In the genomic region with DNA sequence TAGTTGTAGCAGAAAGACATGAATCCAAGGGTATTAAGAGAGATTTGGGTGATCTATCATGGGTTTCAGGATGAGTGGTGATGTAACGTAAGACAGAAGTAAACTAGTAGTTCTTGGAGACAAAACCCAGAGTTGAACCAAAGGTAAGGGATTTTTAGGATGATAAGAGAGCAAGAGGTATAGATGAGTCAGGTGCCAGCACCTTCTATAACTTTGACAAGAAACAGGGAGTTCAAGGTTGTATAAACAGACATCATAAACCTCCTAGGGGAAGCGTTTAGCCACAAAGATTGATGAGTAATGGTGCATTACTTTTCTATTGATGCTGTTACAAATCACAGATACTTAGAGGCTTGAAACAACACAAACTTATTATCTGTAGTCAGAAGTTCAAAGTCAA, we compare ENCODE assay signal across 17 cellular contexts.
A peak's percentile ranks its signal among the peaks of the same experiment; 100 is the strongest.
DNase-seq lines count a peak whose midpoint lies in the region; ATAC-seq and TF ChIP-seq lines count a peak whose summit lies in the region.
"Had no signal": no experiment of that assay in that cellular context is flagged by ENCODE, and none has a peak within 500 bp of the region (broad histone marks: within the 10 kb centered on the region; RNA-seq: fewer than 3 reads in every experiment).

No MANE protein-coding gene starts in this region.

- TF ChIP-seq CTCF in PC-3 (conservative IDR thresholded peaks at IDR 0.05; ENCODE audit: low read depth, low read length) (no peak), osteoblast (IDR thresholded peaks at IDR 0.05; ENCODE audit: extremely low read depth, low read depth, low read length) (no peak)

- no peaks in the 10 kb centered on the region for H3K36me3 ChIP-seq in PC-3 (ENCODE audit: low read depth, low read length)
- H3K36me3 ChIP-seq in osteoblast (ENCODE audit: insufficient read depth, low read length): no peaks in the 10 kb centered on the region
- H3K36me3 ChIP-seq: BE2C, MG63 had no signal

- POLR2A ChIA-PET in PC-3 (lab: Charles Lee; ENCODE audit: unreplicated experiment): no interaction called here

- no peaks in the 10 kb centered on the region for H3K79me2 ChIP-seq in PC-3 (ENCODE audit: low read length)
- H3K79me2 ChIP-seq in osteoblast (ENCODE audit: insufficient read depth, low read length): no peaks in the 10 kb centered on the region

- H3K4me3 Mint-ChIP-seq in activated T-cell treated with anti-CD3 and anti-CD28 coated beads, Interleukin-2, amount 50 U/mL, for 4 hours: no peak overlapping the region

- no peaks in the 10 kb centered on the region for H3F3A ChIP-seq in PC-3 (ENCODE audit: low read length, unreplicated experiment)

- no peaks in the 10 kb centered on the region for H3K27me3 Mint-ChIP-seq in activated T-cell treated with anti-CD3 and anti-CD28 coated beads, Interleukin-2, amount 50 U/mL, for 4 hours (ENCODE audit: low read depth)

- peak; percentile 66 to 82 for ATAC-seq in activated T-cell treated with anti-CD3 and anti-CD28 coated beads, Interleukin-2, amount 50 U/mL, for 4 hours
- ATAC-seq in PC-3 (peak; percentile 42), HG03460 (IDR thresholded peaks at IDR 0.05; ENCODE audit: unreplicated experiment) (no peak)

- no peak overlapping the region for H3K4me2 ChIP-seq in PC-3 (ENCODE audit: low read length)
- no peak overlapping the region for H3K4me2 ChIP-seq in osteoblast (ENCODE audit: insufficient read depth, low read length)

- no peaks in the 10 kb centered on the region for H3K9me3 Mint-ChIP-seq in activated T-cell treated with anti-CD3 and anti-CD28 coated beads, Interleukin-2, amount 50 U/mL, for 4 hours

- DNase-seq in activated T-cell treated with anti-CD3 and anti-CD28 coated beads, Interleukin-2, amount 50 U/mL, for 4 hours: no peak
- no peak for DNase-seq in activated T-cell treated with anti-CD3 and anti-CD28 coated beads, Interleukin-2, amount 50 U/mL, for 48 hours
- peak; percentile 16 for DNase-seq in HT1080 (ENCODE audit: low read depth)
- peak; percentile 18 for DNase-seq in PC-3
- DNase-seq in osteoblast (ENCODE audit: insufficient read length, low spot score, missing footprints): peak; percentile 38
- no peak for DNase-seq in caudate nucleus (lab: John Stamatoyannopoulos, UW)
- DNase-seq: BE2C, DMS53, GDM1, Kasumi-1, MG63, NCI-H1048, NCI-H1417 treated with DMSO at 0.1 percent for 48 hours, NCI-H187, NCI-H446, NCI-H526 had no signal

- CTCF ChIA-PET in PC-3 (lab: Charles Lee): no interaction called here

- H4K20me1 ChIP-seq in PC-3 (ENCODE audit: low read length): no peaks in the 10 kb centered on the region
- H4K20me1 ChIP-seq in osteoblast (ENCODE audit: insufficient read depth, low read length): no peaks in the 10 kb centered on the region

- no peaks in the 10 kb centered on the region for H3K27me3 ChIP-seq in PC-3 (ENCODE audit: low read length)
- no peaks in the 10 kb centered on the region for H3K27me3 ChIP-seq in osteoblast (ENCODE audit: insufficient read depth, low read length)
- H3K27me3 ChIP-seq: BE2C had no signal

- no peaks in the 10 kb centered on the region for H3K9me3 ChIP-seq in PC-3 (ENCODE audit: low read length)
- no peaks in the 10 kb centered on the region for H3K9me3 ChIP-seq in osteoblast (ENCODE audit: low read depth, low read length)
- H3K9me3 ChIP-seq: BE2C, MG63 had no signal

- 0 out of 2 replicates have a peak, but pooled peaks cover 4% of the 10 kb centered on the region for H3K9me2 ChIP-seq in PC-3 (replicated peaks; ENCODE audit: low read length)

- no peak overlapping the region for H3K9ac ChIP-seq in PC-3 (ENCODE audit: low read length)

- BruUV-seq in PC-3 (replicated peaks; lab: Mats Ljungman, UMichigan): no TSS peak

- no peaks in the 10 kb centered on the region for H3K36me3 Mint-ChIP-seq in activated T-cell treated with anti-CD3 and anti-CD28 coated beads, Interleukin-2, amount 50 U/mL, for 4 hours (ENCODE audit: insufficient read depth)

- H2AFZ ChIP-seq in PC-3 (ENCODE audit: low read length) (no peak overlapping the region), osteoblast (ENCODE audit: low read length) (no peak overlapping the region)

- intact Hi-C loops in PC-3 (cut with micrococcal nuclease): no loop called here

- peaks cover 2% of the 10 kb centered on the region for H3K4me1 Mint-ChIP-seq in activated T-cell treated with anti-CD3 and anti-CD28 coated beads, Interleukin-2, amount 50 U/mL, for 4 hours (ENCODE audit: low read depth)

- H3K4me1 ChIP-seq in PC-3 (ENCODE audit: insufficient read depth, low read length) (peaks cover 3% of the 10 kb centered on the region; the same call in 1 of the 2 replicates), osteoblast (ENCODE audit: insufficient read depth, low read length) (no peaks in the 10 kb centered on the region)
- H3K4me1 ChIP-seq: BE2C had no signal

- H3K4me3 ChIP-seq in PC-3 (ENCODE audit: low read length) (no peak overlapping the region), osteoblast (ENCODE audit: insufficient read depth, low read length) (no peak overlapping the region)
- H3K4me3 ChIP-seq: MG63 had no signal

- H3K27ac ChIP-seq in PC-3 (ENCODE audit: low read length): no peak overlapping the region
- no peak overlapping the region for H3K27ac ChIP-seq in osteoblast (ENCODE audit: low read depth, low read length)
- H3K27ac ChIP-seq in caudate nucleus (ENCODE audit: low read depth, low read length): no peak overlapping the region

Comparison
In these comparisons a context has a peak if more than half of its experiments do, and no peak if none do; other contexts are left out.
1. DNase-seq: peak in HT1080 (single experiment), PC-3 (single experiment) and osteoblast (single experiment); none in activated T-cell treated with anti-CD3 and anti-CD28 coated beads, Interleukin-2, amount 50 U/mL, for 4 hours (single experiment), activated T-cell treated with anti-CD3 and anti-CD28 coated beads, Interleukin-2, amount 50 U/mL, for 48 hours (0 of 2) and caudate nucleus (0 of 61).